ENCODE assay signal across 8 cellular contexts in genomic region chr10:103772096-103772845, GRCh38.
A peak's percentile ranks its signal among the peaks of the same experiment; 100 is the strongest.
DNase-seq lines count a peak whose midpoint lies in the region; ATAC-seq and TF ChIP-seq lines count a peak whose summit lies in the region.

No MANE protein-coding gene starts in this region.

- POLR2A ChIA-PET in AG04449 (lab: Yijun Ruan, JAX) = interaction anchor here (0.7 to 1.3 kb wide), 4 partner anchors 9 to 18 kb away, joined by 3 to 17 read pairs (median 3); no protein-coding TSS in a partner anchor

- no peaks in the 10 kb centered on the region for H3K36me3 ChIP-seq in transverse colon

- TF ChIP-seq POLR2A in transverse colon (IDR thresholded peaks at IDR 0.05) = peak; percentile 63

- peak; percentile 19 for TF ChIP-seq EP300 in transverse colon (IDR thresholded peaks at IDR 0.05; ENCODE audit: low read depth)

- ATAC-seq in GM18870 (IDR thresholded peaks at IDR 0.05; ENCODE audit: unreplicated experiment) (peak; percentile 55), HG03108 (IDR thresholded peaks at IDR 0.05; ENCODE audit: unreplicated experiment) (peak; percentile 72)

- 1 to 7% methylated on average over 3 to 17 of the region's 28 CpGs for WGBS in transverse colon (ENCODE audit: low coverage in 1 of 2), 2 donors

- no peaks in the 10 kb centered on the region for H3K9me3 ChIP-seq in transverse colon

- peak overlapping the region; percentile 68 to 83 (median 80) for H3K27ac ChIP-seq in transverse colon

- in situ Hi-C loops in transverse colon (cut with MboI; ENCODE audit: low pct_ligation_motif_present in 1 of 4, low pct_unique_long_range_greater_than_20kb in 1 of 4, low sequenced_read_pairs in 3 of 4) = no loop called here

- intact Hi-C loops in transverse colon (cut with DNase I; ENCODE audit: low total_unique reads) = no loop called here

- CTCF ChIA-PET in AG04449 (lab: Yijun Ruan, JAX) = interaction anchor here (1.1 to 1.7 kb wide), 5 partner anchors 8 to 113 kb away, joined by 4 to 5 read pairs (median 4); no protein-coding TSS in a partner anchor

- peaks cover 6 to 19% (median 17%) of the 10 kb centered on the region in 4 donors for H3K4me1 ChIP-seq in transverse colon

- TF ChIP-seq CTCF in AG04449 (IDR thresholded peaks at IDR 0.05; ENCODE audit: insufficient read depth, low read length, missing control alignments) = no peak
- no peak for TF ChIP-seq CTCF in foreskin fibroblast (IDR thresholded peaks at IDR 0.05; ENCODE audit: low read depth, low read length)
- TF ChIP-seq CTCF in transverse colon (IDR thresholded peaks at IDR 0.05) = no peak

- H3K4me3 ChIP-seq in AG04449 (ENCODE audit: low read depth, low read length) (peak overlapping the region; percentile 38), foreskin fibroblast (ENCODE audit: low read depth in 1 of 2, low read length in 2 of 2) (peak overlapping the region; percentile 34 to 37), transverse colon (peak overlapping the region; percentile 12 to 38 (median 28))

- H3K27me3 ChIP-seq in transverse colon = no peaks in the 10 kb centered on the region

- DNase-seq in AG04449 (ENCODE audit: low read depth, low spot score) (peak; percentile 46), OCI-M2 (lab: John Stamatoyannopoulos, UW; ENCODE audit: unreplicated experiment) (peak; percentile 49), foreskin fibroblast (peak; percentile 96 to 99), occipital lobe (lab: John Stamatoyannopoulos, UW) (peak; percentile 38), transverse colon (peak; percentile 87)
- DNase-seq in activated effector memory CD4-positive, alpha-beta T cell treated with anti-CD3 and anti-CD28 coated beads, Interleukin-2, amount 50 U/mL, for 16 hours = peak; percentile 86

Comparison
In these comparisons a context has a peak if more than half of its experiments do, and no peak if none do; other contexts are left out.
1. Peak in every context shown above with its lines: DNase-seq, ATAC-seq, H3K4me3 ChIP-seq and H3K27ac ChIP-seq.
2. DNase-seq: peak in every context shown above with its lines; median percentile 98 in foreskin fibroblast; 87 in transverse colon; 86 in activated effector memory CD4-positive, alpha-beta T cell treated with anti-CD3 and anti-CD28 coated beads, Interleukin-2, amount 50 U/mL, for 16 hours; 49 in OCI-M2; 46 in AG04449; 38 in occipital lobe.